ENCODE assay signal across 1 cellular context in the genomic region with DNA sequence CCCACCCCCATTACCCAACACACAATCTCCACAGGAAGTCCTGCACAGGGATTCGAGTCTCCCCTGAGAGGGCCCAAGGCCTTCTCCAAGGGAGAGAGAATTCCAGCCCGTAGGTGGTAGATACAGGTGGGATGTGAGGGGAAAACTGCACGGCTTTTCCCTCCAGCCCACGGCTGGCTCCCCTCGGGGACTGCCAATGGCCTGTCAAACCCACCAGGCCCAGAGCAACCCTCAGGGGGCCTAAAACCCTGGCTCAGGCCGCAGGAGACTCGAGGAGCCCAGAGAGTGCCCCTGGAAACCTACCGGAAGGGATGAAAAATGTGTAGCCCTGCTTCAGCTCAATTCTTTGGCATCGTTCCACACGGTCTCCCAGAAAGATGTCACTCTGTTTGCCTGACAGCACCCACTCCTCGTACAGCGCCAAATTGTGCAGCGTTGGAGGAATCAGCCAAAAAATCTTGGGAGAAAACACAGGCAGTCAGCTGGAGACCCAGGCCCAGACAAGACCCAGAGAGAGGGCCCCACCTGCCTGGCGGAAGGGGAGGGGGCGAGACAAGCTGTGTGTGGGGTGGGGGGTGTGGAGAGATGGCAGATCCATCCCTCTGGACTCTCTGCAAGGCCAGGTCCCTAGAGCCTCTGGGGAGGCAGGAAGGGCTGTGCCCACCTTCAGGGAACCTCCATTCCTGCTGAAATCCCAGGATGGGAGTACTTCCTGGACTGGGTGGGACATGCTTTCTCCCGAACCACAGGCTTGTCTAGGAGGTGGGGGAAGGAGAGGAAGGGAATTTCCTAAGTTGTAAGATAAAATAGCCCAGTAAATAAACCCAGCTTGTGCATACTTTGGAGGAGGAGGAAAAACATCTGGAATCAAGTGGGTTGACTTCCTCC.
TF ChIP-seq lines count a peak whose summit lies in the region.

No MANE protein-coding gene starts in this region.

TF ChIP-seq in WTC11, 78 proteins besides CTCF, POLR2A, EP300 and RAD21 (continued from another document):
- TF ChIP-seq, protein P1, sequence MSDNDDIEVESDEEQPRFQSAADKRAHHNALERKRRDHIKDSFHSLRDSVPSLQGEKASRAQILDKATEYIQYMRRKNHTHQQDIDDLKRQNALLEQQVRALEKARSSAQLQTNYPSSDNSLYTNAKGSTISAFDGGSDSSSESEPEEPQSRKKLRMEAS (CRISPR knock-in tag; IDR thresholded peaks at IDR 0.05) = no peak
- TF ChIP-seq NR3C1 (CRISPR knock-in tag; conservative IDR thresholded peaks at IDR 0.05; ENCODE audit: low read depth) (no peak), ZNF232 (CRISPR knock-in tag; IDR thresholded peaks at IDR 0.05) (no peak), ZNF671 (CRISPR knock-in tag; IDR thresholded peaks at IDR 0.05) (no peak), PRRX2 (CRISPR knock-in tag; IDR thresholded peaks at IDR 0.05) (no peak), ZNF317 (CRISPR knock-in tag; IDR thresholded peaks at IDR 0.05; ENCODE audit: borderline replicate concordance, low read depth) (no peak), SMAD4 (CRISPR knock-in tag; IDR thresholded peaks at IDR 0.05) (no peak), NFATC4 (CRISPR knock-in tag; IDR thresholded peaks at IDR 0.05) (no peak), NR2C2 (CRISPR knock-in tag; IDR thresholded peaks at IDR 0.05) (no peak)
- TF ChIP-seq, protein P2, sequence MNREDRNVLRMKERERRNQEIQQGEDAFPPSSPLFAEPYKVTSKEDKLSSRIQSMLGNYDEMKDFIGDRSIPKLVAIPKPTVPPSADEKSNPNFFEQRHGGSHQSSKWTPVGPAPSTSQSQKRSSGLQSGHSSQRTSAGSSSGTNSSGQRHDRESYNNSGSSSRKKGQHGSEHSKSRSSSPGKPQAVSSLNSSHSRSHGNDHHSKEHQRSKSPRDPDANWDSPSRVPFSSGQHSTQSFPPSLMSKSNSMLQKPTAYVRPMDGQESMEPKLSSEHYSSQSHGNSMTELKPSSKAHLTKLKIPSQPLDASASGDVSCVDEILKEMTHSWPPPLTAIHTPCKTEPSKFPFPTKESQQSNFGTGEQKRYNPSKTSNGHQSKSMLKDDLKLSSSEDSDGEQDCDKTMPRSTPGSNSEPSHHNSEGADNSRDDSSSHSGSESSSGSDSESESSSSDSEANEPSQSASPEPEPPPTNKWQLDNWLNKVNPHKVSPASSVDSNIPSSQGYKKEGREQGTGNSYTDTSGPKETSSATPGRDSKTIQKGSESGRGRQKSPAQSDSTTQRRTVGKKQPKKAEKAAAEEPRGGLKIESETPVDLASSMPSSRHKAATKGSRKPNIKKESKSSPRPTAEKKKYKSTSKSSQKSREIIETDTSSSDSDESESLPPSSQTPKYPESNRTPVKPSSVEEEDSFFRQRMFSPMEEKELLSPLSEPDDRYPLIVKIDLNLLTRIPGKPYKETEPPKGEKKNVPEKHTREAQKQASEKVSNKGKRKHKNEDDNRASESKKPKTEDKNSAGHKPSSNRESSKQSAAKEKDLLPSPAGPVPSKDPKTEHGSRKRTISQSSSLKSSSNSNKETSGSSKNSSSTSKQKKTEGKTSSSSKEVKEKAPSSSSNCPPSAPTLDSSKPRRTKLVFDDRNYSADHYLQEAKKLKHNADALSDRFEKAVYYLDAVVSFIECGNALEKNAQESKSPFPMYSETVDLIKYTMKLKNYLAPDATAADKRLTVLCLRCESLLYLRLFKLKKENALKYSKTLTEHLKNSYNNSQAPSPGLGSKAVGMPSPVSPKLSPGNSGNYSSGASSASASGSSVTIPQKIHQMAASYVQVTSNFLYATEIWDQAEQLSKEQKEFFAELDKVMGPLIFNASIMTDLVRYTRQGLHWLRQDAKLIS (CRISPR knock-in tag; IDR thresholded peaks at IDR 0.05; ENCODE audit: borderline replicate concordance) = no peak
- TF ChIP-seq, protein P3, sequence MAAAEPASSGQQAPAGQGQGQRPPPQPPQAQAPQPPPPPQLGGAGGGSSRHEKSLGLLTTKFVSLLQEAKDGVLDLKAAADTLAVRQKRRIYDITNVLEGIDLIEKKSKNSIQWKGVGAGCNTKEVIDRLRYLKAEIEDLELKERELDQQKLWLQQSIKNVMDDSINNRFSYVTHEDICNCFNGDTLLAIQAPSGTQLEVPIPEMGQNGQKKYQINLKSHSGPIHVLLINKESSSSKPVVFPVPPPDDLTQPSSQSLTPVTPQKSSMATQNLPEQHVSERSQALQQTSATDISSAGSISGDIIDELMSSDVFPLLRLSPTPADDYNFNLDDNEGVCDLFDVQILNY (CRISPR knock-in tag; IDR thresholded peaks at IDR 0.05) = no peak
